1 cellular context compared by ENCODE assay signal in the genomic region with DNA sequence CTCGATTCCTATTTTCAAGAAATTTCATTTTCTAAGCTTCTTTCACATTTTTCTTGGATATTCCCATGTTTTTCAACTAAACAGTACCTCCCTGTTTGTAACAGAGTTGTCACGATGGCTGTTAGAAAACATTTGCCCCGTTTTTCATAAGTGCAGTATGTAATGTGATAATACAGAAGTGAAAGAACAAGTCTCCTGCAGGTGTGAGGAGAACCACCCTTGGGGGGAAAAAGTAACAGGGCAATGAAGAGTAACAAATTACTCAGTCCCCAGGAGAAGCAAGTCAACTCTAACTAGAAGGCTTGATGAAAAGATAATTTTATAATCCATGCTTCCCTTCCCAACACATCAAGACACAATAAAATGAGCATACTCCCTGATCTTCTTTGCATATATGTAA.
TF ChIP-seq lines count a peak whose summit lies in the region.

No MANE protein-coding gene starts in this region.

TF ChIP-seq in GM23338, 12 proteins besides CTCF, POLR2A, EP300 and RAD21 (continued from another document):
- TF ChIP-seq, protein P1, sequence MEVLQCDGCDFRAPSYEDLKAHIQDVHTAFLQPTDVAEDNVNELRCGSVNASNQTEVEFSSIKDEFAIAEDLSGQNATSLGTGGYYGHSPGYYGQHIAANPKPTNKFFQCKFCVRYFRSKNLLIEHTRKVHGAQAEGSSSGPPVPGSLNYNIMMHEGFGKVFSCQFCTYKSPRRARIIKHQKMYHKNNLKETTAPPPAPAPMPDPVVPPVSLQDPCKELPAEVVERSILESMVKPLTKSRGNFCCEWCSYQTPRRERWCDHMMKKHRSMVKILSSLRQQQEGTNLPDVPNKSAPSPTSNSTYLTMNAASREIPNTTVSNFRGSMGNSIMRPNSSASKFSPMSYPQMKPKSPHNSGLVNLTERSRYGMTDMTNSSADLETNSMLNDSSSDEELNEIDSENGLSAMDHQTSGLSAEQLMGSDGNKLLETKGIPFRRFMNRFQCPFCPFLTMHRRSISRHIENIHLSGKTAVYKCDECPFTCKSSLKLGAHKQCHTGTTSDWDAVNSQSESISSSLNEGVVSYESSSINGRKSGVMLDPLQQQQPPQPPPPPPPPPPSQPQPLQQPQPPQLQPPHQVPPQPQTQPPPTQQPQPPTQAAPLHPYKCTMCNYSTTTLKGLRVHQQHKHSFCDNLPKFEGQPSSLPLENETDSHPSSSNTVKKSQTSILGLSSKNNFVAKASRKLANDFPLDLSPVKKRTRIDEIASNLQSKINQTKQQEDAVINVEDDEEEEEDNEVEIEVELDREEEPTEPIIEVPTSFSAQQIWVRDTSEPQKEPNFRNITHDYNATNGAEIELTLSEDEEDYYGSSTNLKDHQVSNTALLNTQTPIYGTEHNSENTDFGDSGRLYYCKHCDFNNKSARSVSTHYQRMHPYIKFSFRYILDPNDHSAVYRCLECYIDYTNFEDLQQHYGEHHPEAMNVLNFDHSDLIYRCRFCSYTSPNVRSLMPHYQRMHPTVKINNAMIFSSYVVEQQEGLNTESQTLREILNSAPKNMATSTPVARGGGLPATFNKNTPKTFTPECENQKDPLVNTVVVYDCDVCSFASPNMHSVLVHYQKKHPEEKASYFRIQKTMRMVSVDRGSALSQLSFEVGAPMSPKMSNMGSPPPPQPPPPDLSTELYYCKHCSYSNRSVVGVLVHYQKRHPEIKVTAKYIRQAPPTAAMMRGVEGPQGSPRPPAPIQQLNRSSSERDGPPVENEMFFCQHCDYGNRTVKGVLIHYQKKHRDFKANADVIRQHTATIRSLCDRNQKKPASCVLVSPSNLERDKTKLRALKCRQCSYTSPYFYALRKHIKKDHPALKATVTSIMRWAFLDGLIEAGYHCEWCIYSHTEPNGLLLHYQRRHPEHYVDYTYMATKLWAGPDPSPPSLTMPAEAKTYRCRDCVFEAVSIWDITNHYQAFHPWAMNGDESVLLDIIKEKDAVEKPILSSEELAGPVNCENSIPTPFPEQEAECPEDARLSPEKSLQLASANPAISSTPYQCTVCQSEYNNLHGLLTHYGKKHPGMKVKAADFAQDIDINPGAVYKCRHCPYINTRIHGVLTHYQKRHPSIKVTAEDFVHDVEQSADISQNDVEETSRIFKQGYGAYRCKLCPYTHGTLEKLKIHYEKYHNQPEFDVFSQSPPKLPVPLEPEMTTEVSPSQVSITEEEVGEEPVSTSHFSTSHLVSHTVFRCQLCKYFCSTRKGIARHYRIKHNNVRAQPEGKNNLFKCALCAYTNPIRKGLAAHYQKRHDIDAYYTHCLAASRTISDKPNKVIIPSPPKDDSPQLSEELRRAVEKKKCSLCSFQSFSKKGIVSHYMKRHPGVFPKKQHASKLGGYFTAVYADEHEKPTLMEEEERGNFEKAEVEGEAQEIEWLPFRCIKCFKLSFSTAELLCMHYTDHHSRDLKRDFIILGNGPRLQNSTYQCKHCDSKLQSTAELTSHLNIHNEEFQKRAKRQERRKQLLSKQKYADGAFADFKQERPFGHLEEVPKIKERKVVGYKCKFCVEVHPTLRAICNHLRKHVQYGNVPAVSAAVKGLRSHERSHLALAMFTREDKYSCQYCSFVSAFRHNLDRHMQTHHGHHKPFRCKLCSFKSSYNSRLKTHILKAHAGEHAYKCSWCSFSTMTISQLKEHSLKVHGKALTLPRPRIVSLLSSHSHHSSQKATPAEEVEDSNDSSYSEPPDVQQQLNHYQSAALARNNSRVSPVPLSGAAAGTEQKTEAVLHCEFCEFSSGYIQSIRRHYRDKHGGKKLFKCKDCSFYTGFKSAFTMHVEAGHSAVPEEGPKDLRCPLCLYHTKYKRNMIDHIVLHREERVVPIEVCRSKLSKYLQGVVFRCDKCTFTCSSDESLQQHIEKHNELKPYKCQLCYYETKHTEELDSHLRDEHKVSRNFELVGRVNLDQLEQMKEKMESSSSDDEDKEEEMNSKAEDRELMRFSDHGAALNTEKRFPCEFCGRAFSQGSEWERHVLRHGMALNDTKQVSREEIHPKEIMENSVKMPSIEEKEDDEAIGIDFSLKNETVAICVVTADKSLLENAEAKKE (CRISPR knock-in tag; IDR thresholded peaks at IDR 0.05) = no peak
- no peak for TF ChIP-seq POLR2AphosphoS5 (IDR thresholded peaks at IDR 0.05; ENCODE audit: low read depth)
- no peak for TF ChIP-seq ZNF114 (CRISPR knock-in tag; IDR thresholded peaks at IDR 0.05)
